In genomic region chr7:130970196-130970595, GRCh38 we compare ENCODE assay signal across 15 cellular contexts.
A peak's percentile ranks its signal among the peaks of the same experiment; 100 is the strongest.
DNase-seq lines count a peak whose midpoint lies in the region; ATAC-seq and TF ChIP-seq lines count a peak whose summit lies in the region.
"Had no signal": no experiment of that assay in that cellular context is flagged by ENCODE, and none has a peak within 500 bp of the region (broad histone marks: within the 10 kb centered on the region; RNA-seq: fewer than 3 reads in every experiment).

No MANE protein-coding gene starts in this region.

- H3K4me3 ChIP-seq in Loucy (ENCODE audit: low read length, poor library complexity, severe bottlenecking) (no peak overlapping the region), upper lobe of right lung (no peak overlapping the region)
- H3K4me3 ChIP-seq: esophagus squamous epithelium had no signal

- H3K36me3 ChIP-seq in Loucy (ENCODE audit: insufficient read depth, low read length), result no peaks in the 10 kb centered on the region
- peaks cover 26% of the 10 kb centered on the region for H3K36me3 ChIP-seq in upper lobe of right lung

- ATAC-seq in natural killer cell treated with Interleukin-12 subunit alpha and Interleukin-12 subunit beta and Interleukin-15 and Interleukin-18, amount 100 ng/mL, for 72 hours, result peak in 1 of 2 donors; percentile 12
- ATAC-seq in upper lobe of right lung (no peak), WTC11 (no peak)

- no peak for TF ChIP-seq CTCF in Loucy (conservative IDR thresholded peaks at IDR 0.05; ENCODE audit: low read length)
- TF ChIP-seq CTCF in upper lobe of right lung (IDR thresholded peaks at IDR 0.05), result no peak
- no peak for TF ChIP-seq CTCF in WTC11 (IDR thresholded peaks at IDR 0.05)

- POLR2A ChIA-PET in WTC11 (lab: Charles Lee), result no interaction called here

- peak overlapping the region; percentile 7 for H3K4me2 ChIP-seq in Loucy (ENCODE audit: low read depth, low read length, poor library complexity, severe bottlenecking)

- H3K4me1 ChIP-seq in Loucy (ENCODE audit: insufficient read depth, low read length, poor library complexity, severe bottlenecking) (peaks cover 12% of the 10 kb centered on the region), upper lobe of right lung (peaks cover 9% of the 10 kb centered on the region)

- H3K9me3 ChIP-seq in Loucy (ENCODE audit: insufficient read depth, low read depth, low read length) (peaks cover 5% of the 10 kb centered on the region; the same call in 1 of the 2 replicates), upper lobe of right lung (no peaks in the 10 kb centered on the region)
- H3K9me3 ChIP-seq: esophagus squamous epithelium had no signal

- no peaks in the 10 kb centered on the region for H3K27me3 ChIP-seq in Loucy (ENCODE audit: insufficient read depth, low read length, poor library complexity, severe bottlenecking)
- no peaks in the 10 kb centered on the region for H3K27me3 ChIP-seq in upper lobe of right lung
- H3K27me3 ChIP-seq: esophagus squamous epithelium had no signal

- H3K4me3 Mint-ChIP-seq in activated naive CD4-positive, alpha-beta T cell treated with anti-CD3 and anti-CD28 coated beads, Interleukin-2, amount 10 ng/mL, durations not matched to agents 7 days and 5 days, result no peak overlapping the region
- peak overlapping the region; percentile 78 for H3K4me3 Mint-ChIP-seq in natural killer cell treated with Interleukin-12 subunit alpha and Interleukin-12 subunit beta and Interleukin-15 and Interleukin-18, amount 100 ng/mL, for 72 hours
- no peak overlapping the region for H3K4me3 Mint-ChIP-seq in WTC11

- no peaks in the 10 kb centered on the region for H3K27me3 Mint-ChIP-seq in activated naive CD4-positive, alpha-beta T cell treated with anti-CD3 and anti-CD28 coated beads, Interleukin-2, amount 10 ng/mL, durations not matched to agents 7 days and 5 days
- H3K27me3 Mint-ChIP-seq in natural killer cell treated with Interleukin-12 subunit alpha and Interleukin-12 subunit beta and Interleukin-15 and Interleukin-18, amount 100 ng/mL, for 72 hours, result no peaks in the 10 kb centered on the region
- no peaks in the 10 kb centered on the region for H3K27me3 Mint-ChIP-seq in WTC11 (ENCODE audit: low read depth)

- H3K9me2 ChIP-seq in Loucy (replicated peaks; ENCODE audit: low read depth, low read length), result no peaks in the 10 kb centered on the region

- H3K9me3 Mint-ChIP-seq in activated naive CD4-positive, alpha-beta T cell treated with anti-CD3 and anti-CD28 coated beads, Interleukin-2, amount 10 ng/mL, durations not matched to agents 7 days and 5 days, result peaks cover 24% of the 10 kb centered on the region
- H3K9me3 Mint-ChIP-seq in natural killer cell treated with Interleukin-12 subunit alpha and Interleukin-12 subunit beta and Interleukin-15 and Interleukin-18, amount 100 ng/mL, for 72 hours, result peaks cover 4% of the 10 kb centered on the region
- peaks cover 21% of the 10 kb centered on the region for H3K9me3 Mint-ChIP-seq in WTC11

- H3K79me2 ChIP-seq in Loucy (ENCODE audit: insufficient read depth, low read length), result no peaks in the 10 kb centered on the region

- no peak overlapping the region for H3K27ac ChIP-seq in upper lobe of right lung
- H3K27ac ChIP-seq: esophagus squamous epithelium had no signal

- no peaks in the 10 kb centered on the region for H3F3A ChIP-seq in Loucy (ENCODE audit: low read depth)

- H3K36me3 Mint-ChIP-seq in activated naive CD4-positive, alpha-beta T cell treated with anti-CD3 and anti-CD28 coated beads, Interleukin-2, amount 10 ng/mL, durations not matched to agents 7 days and 5 days, result peaks cover 44% of the 10 kb centered on the region
- peaks cover 22% of the 10 kb centered on the region for H3K36me3 Mint-ChIP-seq in natural killer cell treated with Interleukin-12 subunit alpha and Interleukin-12 subunit beta and Interleukin-15 and Interleukin-18, amount 100 ng/mL, for 72 hours
- peaks cover 25% of the 10 kb centered on the region for H3K36me3 Mint-ChIP-seq in WTC11

- DNase-seq in activated CD4-positive, alpha-beta T cell treated with anti-CD3 and anti-CD28 coated beads for 48 hours, result peak; percentile 47
- DNase-seq in activated CD4-positive, alpha-beta T cell treated with anti-CD3 and anti-CD28 coated beads, Interleukin-2, amount 50 U/mL, for 1 hour, result no peak
- no peak for DNase-seq in activated naive CD4-positive, alpha-beta T cell treated with anti-CD3 and anti-CD28 coated beads, Interleukin-2, amount 10 ng/mL, durations not matched to agents 7 days and 5 days
- DNase-seq in natural killer cell treated with Interleukin-12 subunit alpha and Interleukin-12 subunit beta and Interleukin-15 and Interleukin-18, amount 100 ng/mL, for 72 hours (ENCODE audit: low spot score), result no peak
- DNase-seq in Kasumi-1 (lab: John Stamatoyannopoulos, UW) (no peak), upper lobe of right lung (no peak), WTC11 (ENCODE audit: low spot score) (no peak)
- DNase-seq: COR-L47, esophagus squamous epithelium, head of caudate nucleus, MM.1S, NCI-H1930, NCI-H82, T-helper 9 cell had no signal

- H3K9ac ChIP-seq in Loucy (ENCODE audit: low read depth, low read length, poor library complexity, severe bottlenecking), result peak overlapping the region; percentile 33

- no peaks in the 10 kb centered on the region for H4K20me1 ChIP-seq in Loucy (ENCODE audit: insufficient read depth, low read length, poor library complexity, severe bottlenecking)

- CTCF ChIA-PET in activated naive CD4-positive, alpha-beta T cell treated with anti-CD3 and anti-CD28 coated beads, Interleukin-2, amount 10 ng/mL, durations not matched to agents 7 days and 5 days (lab: Charles Lee), result interaction anchor here (1.1 to 2.9 kb wide), 3 partner anchors 11 to 73 kb away, joined by 5 to 30 read pairs (median 12); no protein-coding TSS in a partner anchor
- CTCF ChIA-PET in WTC11 (lab: Charles Lee), result interaction anchor here (1.1 to 2.5 kb wide), 3 partner anchors 12 to 73 kb away, joined by 4 to 11 read pairs (median 5); no protein-coding TSS in a partner anchor

- peak overlapping the region; percentile 40 for H3K27ac Mint-ChIP-seq in activated naive CD4-positive, alpha-beta T cell treated with anti-CD3 and anti-CD28 coated beads, Interleukin-2, amount 10 ng/mL, durations not matched to agents 7 days and 5 days
- H3K27ac Mint-ChIP-seq in natural killer cell treated with Interleukin-12 subunit alpha and Interleukin-12 subunit beta and Interleukin-15 and Interleukin-18, amount 100 ng/mL, for 72 hours, result peak overlapping the region; percentile 91
- no peak overlapping the region for H3K27ac Mint-ChIP-seq in WTC11

- peaks cover 68% of the 10 kb centered on the region for H3K4me1 Mint-ChIP-seq in activated naive CD4-positive, alpha-beta T cell treated with anti-CD3 and anti-CD28 coated beads, Interleukin-2, amount 10 ng/mL, durations not matched to agents 7 days and 5 days
- peaks cover 63 to 74% of the 10 kb centered on the region in 2 donors for H3K4me1 Mint-ChIP-seq in natural killer cell treated with Interleukin-12 subunit alpha and Interleukin-12 subunit beta and Interleukin-15 and Interleukin-18, amount 100 ng/mL, for 72 hours (ENCODE audit: low read depth in 2 of 2)
- no peaks in the 10 kb centered on the region for H3K4me1 Mint-ChIP-seq in WTC11

- H2AFZ ChIP-seq in Loucy (ENCODE audit: low read length), result no peak overlapping the region

- intact Hi-C loops in upper lobe of right lung (cut with DNase I), result no loop called here

TF ChIP-seq in WTC11, 78 proteins besides CTCF, POLR2A, EP300 and RAD21 (continues in another document):
- no peak for TF ChIP-seq ZNF396 (CRISPR knock-in tag; IDR thresholded peaks at IDR 0.05; ENCODE audit: borderline replicate concordance)
- TF ChIP-seq CREM (CRISPR knock-in tag; IDR thresholded peaks at IDR 0.05), result no peak
- no peak for TF ChIP-seq ZNF416 (CRISPR knock-in tag; IDR thresholded peaks at IDR 0.05)
- TF ChIP-seq, protein P1, sequence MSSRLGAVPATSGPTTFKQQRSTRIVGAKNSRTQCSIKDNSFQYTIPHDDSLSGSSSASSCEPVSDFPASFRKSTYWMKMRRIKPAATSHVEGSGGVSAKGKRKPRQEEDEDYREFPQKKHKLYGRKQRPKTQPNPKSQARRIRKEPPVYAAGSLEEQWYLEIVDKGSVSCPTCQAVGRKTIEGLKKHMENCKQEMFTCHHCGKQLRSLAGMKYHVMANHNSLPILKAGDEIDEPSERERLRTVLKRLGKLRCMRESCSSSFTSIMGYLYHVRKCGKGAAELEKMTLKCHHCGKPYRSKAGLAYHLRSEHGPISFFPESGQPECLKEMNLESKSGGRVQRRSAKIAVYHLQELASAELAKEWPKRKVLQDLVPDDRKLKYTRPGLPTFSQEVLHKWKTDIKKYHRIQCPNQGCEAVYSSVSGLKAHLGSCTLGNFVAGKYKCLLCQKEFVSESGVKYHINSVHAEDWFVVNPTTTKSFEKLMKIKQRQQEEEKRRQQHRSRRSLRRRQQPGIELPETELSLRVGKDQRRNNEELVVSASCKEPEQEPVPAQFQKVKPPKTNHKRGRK (CRISPR knock-in tag; IDR thresholded peaks at IDR 0.05; ENCODE audit: borderline replicate concordance), result no peak
- TF ChIP-seq ATF1 (CRISPR knock-in tag; IDR thresholded peaks at IDR 0.05), result no peak
- TF ChIP-seq ZNF121 (CRISPR knock-in tag; IDR thresholded peaks at IDR 0.05), result no peak
- TF ChIP-seq, protein P2, sequence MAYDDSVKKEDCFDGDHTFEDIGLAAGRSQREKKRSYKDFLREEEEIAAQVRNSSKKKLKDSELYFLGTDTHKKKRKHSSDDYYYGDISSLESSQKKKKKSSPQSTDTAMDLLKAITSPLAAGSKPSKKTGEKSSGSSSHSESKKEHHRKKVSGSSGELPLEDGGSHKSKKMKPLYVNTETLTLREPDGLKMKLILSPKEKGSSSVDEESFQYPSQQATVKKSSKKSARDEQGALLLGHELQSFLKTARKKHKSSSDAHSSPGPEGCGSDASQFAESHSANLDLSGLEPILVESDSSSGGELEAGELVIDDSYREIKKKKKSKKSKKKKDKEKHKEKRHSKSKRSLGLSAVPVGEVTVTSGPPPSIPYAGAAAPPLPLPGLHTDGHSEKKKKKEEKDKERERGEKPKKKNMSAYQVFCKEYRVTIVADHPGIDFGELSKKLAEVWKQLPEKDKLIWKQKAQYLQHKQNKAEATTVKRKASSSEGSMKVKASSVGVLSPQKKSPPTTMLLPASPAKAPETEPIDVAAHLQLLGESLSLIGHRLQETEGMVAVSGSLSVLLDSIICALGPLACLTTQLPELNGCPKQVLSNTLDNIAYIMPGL (CRISPR knock-in tag; IDR thresholded peaks at IDR 0.05), result no peak
